8 cellular contexts compared by ENCODE assay signal in genomic region chr1:25383875-25384274, GRCh38. TPM values are rescaled to one million over a fixed set of nuclear protein-coding genes. Genes with fewer than 3 reads are reported as not detected.
A peak's percentile ranks its signal among the peaks of the same experiment; 100 is the strongest.
DNase-seq lines count a peak whose midpoint lies in the region; ATAC-seq and TF ChIP-seq lines count a peak whose summit lies in the region.
"Not testable (repeated sequence)": the region's sequence is repeated elsewhere in the genome, so short reads cannot be mapped to it uniquely, and the experiment has no call there.
"Had no signal": no experiment of that assay in that cellular context is flagged by ENCODE, and none has a peak within 500 bp of the region (broad histone marks: within the 10 kb centered on the region; RNA-seq: fewer than 3 reads in every experiment).

No MANE protein-coding gene starts in this region.

- TF ChIP-seq CTCF in AG10803 (conservative IDR thresholded peaks at IDR 0.05; ENCODE audit: low read length); left lung (IDR thresholded peaks at IDR 0.05): not testable (repeated sequence)

- H3K9me2 ChIP-seq in GM23248 (ENCODE audit: insufficient read depth): not testable (repeated sequence)

- H3F3A ChIP-seq in GM23248 (ENCODE audit: insufficient read depth): not testable (repeated sequence)

- not testable (repeated sequence) for H4K20me1 ChIP-seq in GM23248 (ENCODE audit: insufficient read depth)

- not testable (repeated sequence) for H3K9me3 ChIP-seq in GM23248 (ENCODE audit: low read depth); left lung

- ATAC-seq in esophagus mucosa: peak; percentile 62
- ATAC-seq in left lung: peak; percentile 90

- not testable (repeated sequence) for H3K79me2 ChIP-seq in GM23248 (ENCODE audit: insufficient read depth)

- in situ Hi-C loops in GM23248 (cut with MboI): not testable (repeated sequence)

- DNase-seq in AG10803 (ENCODE audit: low read depth): peak; percentile 5
- not testable (repeated sequence) for DNase-seq in GM23248, left lung
- DNase-seq in medulla oblongata (ENCODE audit: extremely low spot score): peak; percentile 12

- not testable (repeated sequence) for H3K36me3 ChIP-seq in GM23248 (ENCODE audit: low read depth); left lung

- H3K4me2 ChIP-seq in GM23248 (ENCODE audit: unreplicated experiment): not testable (repeated sequence)

- H3K27ac ChIP-seq in GM23248: peak overlapping the region; percentile 95; the same call in 1 of the 2 replicates
- H3K27ac ChIP-seq in left lung: not testable (repeated sequence)

- not testable (repeated sequence) for H3K4me3 ChIP-seq in AG10803 (ENCODE audit: low read length); GM23248; left lung

- H3K9ac ChIP-seq in GM23248: peak overlapping the region; percentile 49; the same call in 1 of the 2 replicates

- intact Hi-C loops in left lung (cut with DNase I): not testable (repeated sequence)

- H3K4me1 ChIP-seq in GM23248 (ENCODE audit: insufficient read depth): peaks cover 17% of the 10 kb centered on the region
- H3K4me1 ChIP-seq in left lung: not testable (repeated sequence)

- not testable (repeated sequence) for H3K27me3 ChIP-seq in GM23248 (replicated peaks; ENCODE audit: insufficient read depth); left lung

- H2AFZ ChIP-seq in GM23248: not testable (repeated sequence)

- no CpG with 5 or more reads among the region's 1 CpG for WGBS in GM23248 (ENCODE audit: low coverage in 1 of 2, low lambda C conversion rate in 2 of 2, missing lambda C conversion rate in 2 of 2), 2 experiments

RNA-seq across cellular contexts. Expression of gene RHCE, which starts 36.8 kb away (rescaled TPM):
- total RNA-seq in GM23248 (2014; rRNA removed; shearing (Covaris generic)): 0.43 and 0.89 TPM in 2 replicates
- polyA plus RNA-seq in GM23248 (2016; fragmentation: Nextera tagmentation; extraction: Ambion mirVana): 0.90 and 1.6 TPM in 2 replicates
- total RNA-seq in esophagus mucosa: 0.76 TPM
- total RNA-seq in left lung: under 1 TPM in 1 of 2 donors, not detected in 1; 0.64 TPM
- total RNA-seq: A673; CD4-positive, alpha-beta memory T cell; CD4-positive, CD25-positive, alpha-beta regulatory T cell had no signal

RNA-seq across cellular contexts. Expression of gene TMEM50A, which starts 45.7 kb away (rescaled TPM):
- 146 and 213 TPM in 2 replicates for total RNA-seq in GM23248 (2014; rRNA removed; shearing (Covaris generic))
- 453 and 455 TPM in 2 replicates for polyA plus RNA-seq in GM23248 (2016; fragmentation: Nextera tagmentation; extraction: Ambion mirVana)
- 66.2 TPM for total RNA-seq in esophagus mucosa
- total RNA-seq in left lung: 100 to 1,000 TPM; 120 to 128 TPM

RNA-seq across cellular contexts. Expression of gene MACO1, which starts 46.8 kb away (rescaled TPM):
- total RNA-seq in GM23248 (2014; rRNA removed; shearing (Covaris generic)): 16.8 and 18.0 TPM in 2 replicates
- 10.7 and 12.4 TPM in 2 replicates for polyA plus RNA-seq in GM23248 (2016; fragmentation: Nextera tagmentation; extraction: Ambion mirVana)
- total RNA-seq in esophagus mucosa (15.2 TPM), left lung (10 to 100 TPM; 18.8 to 20.2 TPM)
